ENCODE assay signal across 1 cellular context in the genomic region with DNA sequence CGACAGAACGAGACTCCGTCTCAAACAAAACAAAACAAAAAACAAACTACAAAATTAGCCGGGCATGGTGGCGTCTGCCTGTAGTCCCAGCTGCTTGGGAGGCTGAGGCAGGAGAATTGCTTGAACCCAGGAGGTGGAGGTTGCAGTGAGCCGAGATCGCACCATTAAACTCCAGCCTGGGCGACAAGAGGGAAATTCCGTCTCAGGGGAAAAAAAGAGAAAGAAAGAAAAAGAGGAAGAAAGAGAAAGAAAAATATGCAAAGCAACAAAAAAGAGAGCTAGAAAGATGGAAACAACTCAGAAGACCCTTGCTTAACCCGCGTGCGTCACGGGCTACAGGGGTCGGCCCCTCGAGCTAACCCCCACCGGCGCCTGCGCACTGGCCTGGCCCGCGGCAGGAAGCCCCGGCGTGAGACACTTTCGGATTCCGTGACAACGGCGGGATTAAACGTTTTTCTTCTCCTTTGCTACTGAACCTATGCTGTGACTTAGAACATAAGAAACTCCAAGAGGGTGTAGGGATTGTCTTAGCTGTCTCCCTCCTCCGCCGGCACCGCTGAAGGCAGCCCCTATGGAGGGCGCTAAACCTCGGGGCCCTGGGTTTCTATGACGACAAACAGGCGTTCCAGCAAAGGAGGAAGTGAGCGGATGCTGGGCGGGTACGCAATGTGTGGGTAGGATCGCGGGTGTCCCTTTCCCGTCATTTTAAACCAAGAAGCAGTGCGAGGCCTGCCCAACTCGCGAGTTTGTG.
TF ChIP-seq lines count a peak whose summit lies in the region.

Gene AXDND1 (plus strand): TSS at position 630 of the 751 bp plus-strand sequence. CDS start 539 bp downstream, outside the sequence.

TF ChIP-seq in GM12878, 131 proteins besides CTCF, POLR2A, EP300 and RAD21 (continued from another document and continues in another):
- TF ChIP-seq RUNX3 (IDR thresholded peaks at IDR 0.05; ENCODE audit: low read length) (peak; percentile 26; the same call in 1 of the 2 replicates), NFIC (IDR thresholded peaks at IDR 0.05; ENCODE audit: low read depth, low read length) (no peak), NR2C2 (IDR thresholded peaks at IDR 0.05; ENCODE audit: borderline replicate concordance, control insufficient read depth, insufficient read length, low read depth) (no peak), SRF (IDR thresholded peaks at IDR 0.05; ENCODE audit: low read depth in 2 of 2, low read length in 2 of 2) (no peak), PKNOX1 (IDR thresholded peaks at IDR 0.05) (peak; percentile 33; the same call in 1 of the 2 replicates), STAT1 (conservative IDR thresholded peaks at IDR 0.05) (peak; percentile 91; the same call in 1 of the 2 replicates), IRF4 (IDR thresholded peaks at IDR 0.05; ENCODE audit: low read depth, low read length) (no peak), PAX5 (IDR thresholded peaks at IDR 0.05; ENCODE audit: borderline replicate concordance, low read depth, low read length) (no peak; the same call in 1 of the 2 replicates), POLR2AphosphoS5 (IDR thresholded peaks at IDR 0.05; ENCODE audit: low read length) (peak; percentile 75), ZNF622 (IDR thresholded peaks at IDR 0.05) (no peak), NFYA (IDR thresholded peaks at IDR 0.05; ENCODE audit: borderline replicate concordance, low read depth, low read length) (no peak), REST (IDR thresholded peaks at IDR 0.05; ENCODE audit: low read depth, low read length) (no peak), MTA2 (IDR thresholded peaks at IDR 0.05; ENCODE audit: low read depth) (peak; percentile 61), TARDBP (IDR thresholded peaks at IDR 0.05; ENCODE audit: borderline replicate concordance) (no peak), RBBP5 (conservative IDR thresholded peaks at IDR 0.05) (no peak), RCOR1 (conservative IDR thresholded peaks at IDR 0.05; ENCODE audit: low read depth, low read length) (no peak), BCL11A (IDR thresholded peaks at IDR 0.05; ENCODE audit: low read depth, low read length) (no peak), YBX1 (IDR thresholded peaks at IDR 0.05) (no peak; the same call in 1 of the 2 replicates), SMAD5 (IDR thresholded peaks at IDR 0.05; ENCODE audit: low read depth) (no peak), MTA3 (IDR thresholded peaks at IDR 0.05; ENCODE audit: borderline replicate concordance, low read length) (no peak), ATF3 (IDR thresholded peaks at IDR 0.05; ENCODE audit: borderline replicate concordance, extremely low read depth, low read depth, low read length) (peak; percentile 8; the same call in 1 of the 2 replicates), RELA (IDR thresholded peaks at IDR 0.05; ENCODE audit: borderline replicate concordance, partially characterized antibody) (no peak), FOXM1 (IDR thresholded peaks at IDR 0.05; ENCODE audit: low read depth, low read length) (peak; percentile 40; the same call in 1 of the 2 replicates), KAT2A (conservative IDR thresholded peaks at IDR 0.05; ENCODE audit: control insufficient read depth, low read depth, low read length) (no peak), WRNIP1 (IDR thresholded peaks at IDR 0.05; ENCODE audit: borderline replicate concordance, low read depth, low read length) (0 out of 2 replicates have a peak, but pooled peaks have one; percentile 51), EGR1 (IDR thresholded peaks at IDR 0.05; ENCODE audit: borderline replicate concordance in 1 of 2, low read depth in 2 of 2, low read length in 2 of 2) (0 out of 3 replicates have a peak, but pooled peaks of 1 of the 2 experiments have one; percentile 39), ZZZ3 (IDR thresholded peaks at IDR 0.05; ENCODE audit: control insufficient read depth, insufficient read length, low read depth) (no peak)
- TF ChIP-seq, protein P1, sequence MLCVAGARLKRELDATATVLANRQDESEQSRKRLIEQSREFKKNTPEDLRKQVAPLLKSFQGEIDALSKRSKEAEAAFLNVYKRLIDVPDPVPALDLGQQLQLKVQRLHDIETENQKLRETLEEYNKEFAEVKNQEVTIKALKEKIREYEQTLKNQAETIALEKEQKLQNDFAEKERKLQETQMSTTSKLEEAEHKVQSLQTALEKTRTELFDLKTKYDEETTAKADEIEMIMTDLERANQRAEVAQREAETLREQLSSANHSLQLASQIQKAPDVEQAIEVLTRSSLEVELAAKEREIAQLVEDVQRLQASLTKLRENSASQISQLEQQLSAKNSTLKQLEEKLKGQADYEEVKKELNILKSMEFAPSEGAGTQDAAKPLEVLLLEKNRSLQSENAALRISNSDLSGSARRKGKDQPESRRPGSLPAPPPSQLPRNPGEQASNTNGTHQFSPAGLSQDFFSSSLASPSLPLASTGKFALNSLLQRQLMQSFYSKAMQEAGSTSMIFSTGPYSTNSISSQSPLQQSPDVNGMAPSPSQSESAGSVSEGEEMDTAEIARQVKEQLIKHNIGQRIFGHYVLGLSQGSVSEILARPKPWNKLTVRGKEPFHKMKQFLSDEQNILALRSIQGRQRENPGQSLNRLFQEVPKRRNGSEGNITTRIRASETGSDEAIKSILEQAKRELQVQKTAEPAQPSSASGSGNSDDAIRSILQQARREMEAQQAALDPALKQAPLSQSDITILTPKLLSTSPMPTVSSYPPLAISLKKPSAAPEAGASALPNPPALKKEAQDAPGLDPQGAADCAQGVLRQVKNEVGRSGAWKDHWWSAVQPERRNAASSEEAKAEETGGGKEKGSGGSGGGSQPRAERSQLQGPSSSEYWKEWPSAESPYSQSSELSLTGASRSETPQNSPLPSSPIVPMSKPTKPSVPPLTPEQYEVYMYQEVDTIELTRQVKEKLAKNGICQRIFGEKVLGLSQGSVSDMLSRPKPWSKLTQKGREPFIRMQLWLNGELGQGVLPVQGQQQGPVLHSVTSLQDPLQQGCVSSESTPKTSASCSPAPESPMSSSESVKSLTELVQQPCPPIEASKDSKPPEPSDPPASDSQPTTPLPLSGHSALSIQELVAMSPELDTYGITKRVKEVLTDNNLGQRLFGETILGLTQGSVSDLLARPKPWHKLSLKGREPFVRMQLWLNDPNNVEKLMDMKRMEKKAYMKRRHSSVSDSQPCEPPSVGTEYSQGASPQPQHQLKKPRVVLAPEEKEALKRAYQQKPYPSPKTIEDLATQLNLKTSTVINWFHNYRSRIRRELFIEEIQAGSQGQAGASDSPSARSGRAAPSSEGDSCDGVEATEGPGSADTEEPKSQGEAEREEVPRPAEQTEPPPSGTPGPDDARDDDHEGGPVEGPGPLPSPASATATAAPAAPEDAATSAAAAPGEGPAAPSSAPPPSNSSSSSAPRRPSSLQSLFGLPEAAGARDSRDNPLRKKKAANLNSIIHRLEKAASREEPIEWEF (IDR thresholded peaks at IDR 0.05; ENCODE audit: insufficient replicate concordance, low read depth, low read length), result no peak
- TF ChIP-seq, protein P2, sequence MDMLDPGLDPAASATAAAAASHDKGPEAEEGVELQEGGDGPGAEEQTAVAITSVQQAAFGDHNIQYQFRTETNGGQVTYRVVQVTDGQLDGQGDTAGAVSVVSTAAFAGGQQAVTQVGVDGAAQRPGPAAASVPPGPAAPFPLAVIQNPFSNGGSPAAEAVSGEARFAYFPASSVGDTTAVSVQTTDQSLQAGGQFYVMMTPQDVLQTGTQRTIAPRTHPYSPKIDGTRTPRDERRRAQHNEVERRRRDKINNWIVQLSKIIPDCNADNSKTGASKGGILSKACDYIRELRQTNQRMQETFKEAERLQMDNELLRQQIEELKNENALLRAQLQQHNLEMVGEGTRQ (IDR thresholded peaks at IDR 0.05; ENCODE audit: borderline replicate concordance, low read depth, low read length), result no peak
- TF ChIP-seq, protein P3, sequence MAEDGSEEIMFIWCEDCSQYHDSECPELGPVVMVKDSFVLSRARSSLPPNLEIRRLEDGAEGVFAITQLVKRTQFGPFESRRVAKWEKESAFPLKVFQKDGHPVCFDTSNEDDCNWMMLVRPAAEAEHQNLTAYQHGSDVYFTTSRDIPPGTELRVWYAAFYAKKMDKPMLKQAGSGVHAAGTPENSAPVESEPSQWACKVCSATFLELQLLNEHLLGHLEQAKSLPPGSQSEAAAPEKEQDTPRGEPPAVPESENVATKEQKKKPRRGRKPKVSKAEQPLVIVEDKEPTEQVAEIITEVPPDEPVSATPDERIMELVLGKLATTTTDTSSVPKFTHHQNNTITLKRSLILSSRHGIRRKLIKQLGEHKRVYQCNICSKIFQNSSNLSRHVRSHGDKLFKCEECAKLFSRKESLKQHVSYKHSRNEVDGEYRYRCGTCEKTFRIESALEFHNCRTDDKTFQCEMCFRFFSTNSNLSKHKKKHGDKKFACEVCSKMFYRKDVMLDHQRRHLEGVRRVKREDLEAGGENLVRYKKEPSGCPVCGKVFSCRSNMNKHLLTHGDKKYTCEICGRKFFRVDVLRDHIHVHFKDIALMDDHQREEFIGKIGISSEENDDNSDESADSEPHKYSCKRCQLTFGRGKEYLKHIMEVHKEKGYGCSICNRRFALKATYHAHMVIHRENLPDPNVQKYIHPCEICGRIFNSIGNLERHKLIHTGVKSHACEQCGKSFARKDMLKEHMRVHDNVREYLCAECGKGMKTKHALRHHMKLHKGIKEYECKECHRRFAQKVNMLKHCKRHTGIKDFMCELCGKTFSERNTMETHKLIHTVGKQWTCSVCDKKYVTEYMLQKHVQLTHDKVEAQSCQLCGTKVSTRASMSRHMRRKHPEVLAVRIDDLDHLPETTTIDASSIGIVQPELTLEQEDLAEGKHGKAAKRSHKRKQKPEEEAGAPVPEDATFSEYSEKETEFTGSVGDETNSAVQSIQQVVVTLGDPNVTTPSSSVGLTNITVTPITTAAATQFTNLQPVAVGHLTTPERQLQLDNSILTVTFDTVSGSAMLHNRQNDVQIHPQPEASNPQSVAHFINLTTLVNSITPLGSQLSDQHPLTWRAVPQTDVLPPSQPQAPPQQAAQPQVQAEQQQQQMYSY (CRISPR knock-in tag; IDR thresholded peaks at IDR 0.05), result no peak
- TF ChIP-seq, protein P4, sequence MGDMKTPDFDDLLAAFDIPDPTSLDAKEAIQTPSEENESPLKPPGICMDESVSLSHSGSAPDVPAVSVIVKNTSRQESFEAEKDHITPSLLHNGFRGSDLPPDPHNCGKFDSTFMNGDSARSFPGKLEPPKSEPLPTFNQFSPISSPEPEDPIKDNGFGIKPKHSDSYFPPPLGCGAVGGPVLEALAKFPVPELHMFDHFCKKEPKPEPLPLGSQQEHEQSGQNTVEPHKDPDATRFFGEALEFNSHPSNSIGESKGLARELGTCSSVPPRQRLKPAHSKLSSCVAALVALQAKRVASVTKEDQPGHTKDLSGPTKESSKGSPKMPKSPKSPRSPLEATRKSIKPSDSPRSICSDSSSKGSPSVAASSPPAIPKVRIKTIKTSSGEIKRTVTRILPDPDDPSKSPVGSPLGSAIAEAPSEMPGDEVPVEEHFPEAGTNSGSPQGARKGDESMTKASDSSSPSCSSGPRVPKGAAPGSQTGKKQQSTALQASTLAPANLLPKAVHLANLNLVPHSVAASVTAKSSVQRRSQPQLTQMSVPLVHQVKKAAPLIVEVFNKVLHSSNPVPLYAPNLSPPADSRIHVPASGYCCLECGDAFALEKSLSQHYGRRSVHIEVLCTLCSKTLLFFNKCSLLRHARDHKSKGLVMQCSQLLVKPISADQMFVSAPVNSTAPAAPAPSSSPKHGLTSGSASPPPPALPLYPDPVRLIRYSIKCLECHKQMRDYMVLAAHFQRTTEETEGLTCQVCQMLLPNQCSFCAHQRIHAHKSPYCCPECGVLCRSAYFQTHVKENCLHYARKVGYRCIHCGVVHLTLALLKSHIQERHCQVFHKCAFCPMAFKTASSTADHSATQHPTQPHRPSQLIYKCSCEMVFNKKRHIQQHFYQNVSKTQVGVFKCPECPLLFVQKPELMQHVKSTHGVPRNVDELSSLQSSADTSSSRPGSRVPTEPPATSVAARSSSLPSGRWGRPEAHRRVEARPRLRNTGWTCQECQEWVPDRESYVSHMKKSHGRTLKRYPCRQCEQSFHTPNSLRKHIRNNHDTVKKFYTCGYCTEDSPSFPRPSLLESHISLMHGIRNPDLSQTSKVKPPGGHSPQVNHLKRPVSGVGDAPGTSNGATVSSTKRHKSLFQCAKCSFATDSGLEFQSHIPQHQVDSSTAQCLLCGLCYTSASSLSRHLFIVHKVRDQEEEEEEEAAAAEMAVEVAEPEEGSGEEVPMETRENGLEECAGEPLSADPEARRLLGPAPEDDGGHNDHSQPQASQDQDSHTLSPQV (IDR thresholded peaks at IDR 0.05), result peak; percentile 77; the same call in 1 of the 2 replicates
- TF ChIP-seq, protein P5, sequence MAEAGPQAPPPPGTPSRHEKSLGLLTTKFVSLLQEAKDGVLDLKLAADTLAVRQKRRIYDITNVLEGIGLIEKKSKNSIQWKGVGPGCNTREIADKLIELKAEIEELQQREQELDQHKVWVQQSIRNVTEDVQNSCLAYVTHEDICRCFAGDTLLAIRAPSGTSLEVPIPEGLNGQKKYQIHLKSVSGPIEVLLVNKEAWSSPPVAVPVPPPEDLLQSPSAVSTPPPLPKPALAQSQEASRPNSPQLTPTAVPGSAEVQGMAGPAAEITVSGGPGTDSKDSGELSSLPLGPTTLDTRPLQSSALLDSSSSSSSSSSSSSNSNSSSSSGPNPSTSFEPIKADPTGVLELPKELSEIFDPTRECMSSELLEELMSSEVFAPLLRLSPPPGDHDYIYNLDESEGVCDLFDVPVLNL (IDR thresholded peaks at IDR 0.05; ENCODE audit: low read depth, low read length), result peak; percentile 37; the same call in 1 of the 2 replicates
